In the genomic region with DNA sequence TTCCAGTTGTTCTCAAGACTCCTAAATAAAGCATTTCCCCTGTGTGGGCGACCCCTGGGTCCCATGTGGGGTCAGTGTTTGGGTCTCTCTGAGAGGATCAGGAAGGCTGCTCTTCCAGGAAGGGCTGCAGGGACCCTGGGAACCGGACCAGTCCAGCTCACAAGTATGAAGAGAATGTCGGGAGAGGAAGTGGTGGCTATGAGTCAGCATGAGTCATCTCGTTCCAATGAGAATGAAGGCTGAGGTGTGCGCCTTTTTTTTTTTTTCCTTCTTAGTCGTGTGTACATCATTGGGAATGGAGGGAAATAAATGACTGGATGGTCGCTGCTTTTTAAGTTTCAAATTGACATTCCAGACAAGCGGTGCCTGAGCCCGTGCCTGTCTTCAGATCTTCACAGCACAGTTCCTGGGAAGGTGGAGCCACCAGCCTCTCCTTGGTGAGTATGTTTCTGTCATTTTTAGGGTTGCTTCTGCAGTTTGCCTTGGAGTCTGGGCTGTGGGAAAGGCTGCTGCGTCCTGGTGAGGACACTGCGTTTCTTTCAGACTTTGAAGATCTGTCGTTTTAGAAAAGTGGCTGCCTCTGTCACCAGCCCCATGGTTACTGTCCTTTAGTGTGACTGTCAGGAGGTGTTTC, we compare ENCODE assay signal across 8 cellular contexts.
DNase-seq lines count a peak whose midpoint lies in the region; ATAC-seq, FAIRE-seq and TF ChIP-seq lines count a peak whose summit lies in the region.
"Not testable (repeated sequence)": the region's sequence is repeated elsewhere in the genome, so short reads cannot be mapped to it uniquely, and the experiment has no call there.

No MANE protein-coding gene starts in this region.

- peak overlapping the region; percentile 72 for H3K4me3 Mint-ChIP-seq in activated naive CD8-positive, alpha-beta T cell

- H3K27ac ChIP-seq in OCI-LY3 (ENCODE audit: low read length) (peak overlapping the region; percentile 68), fibroblast of lung (ENCODE audit: insufficient read depth, low read length) (peak overlapping the region; percentile 88), muscle layer of duodenum (ENCODE audit: low read length) (peak overlapping the region; percentile 67), thoracic aorta (peak overlapping the region; percentile 65 to 88)

- H2AFZ ChIP-seq in OCI-LY3 (ENCODE audit: low read depth, low read length); fibroblast of lung (ENCODE audit: low read length): not testable (repeated sequence)

- not testable (repeated sequence) for H3K36me3 Mint-ChIP-seq in activated naive CD8-positive, alpha-beta T cell

- not testable (repeated sequence) for TF ChIP-seq CTCF in OCI-LY3 (IDR thresholded peaks at IDR 0.05; ENCODE audit: low read depth, low read length); fibroblast of lung (conservative IDR thresholded peaks at IDR 0.05 in 1 of 2, IDR thresholded peaks at IDR 0.05 in 1 of 2; ENCODE audit: low read depth in 1 of 2, low read length in 2 of 2); thoracic aorta (IDR thresholded peaks at IDR 0.05)

- H3K79me2 ChIP-seq in OCI-LY3 (ENCODE audit: low read length) (peaks cover 17% of the 10 kb centered on the region), fibroblast of lung (ENCODE audit: control insufficient read depth, insufficient read depth, low read length) (peaks cover 22% of the 10 kb centered on the region)

- H3K4me1 Mint-ChIP-seq in activated naive CD8-positive, alpha-beta T cell (ENCODE audit: low read depth): peaks cover 12% of the 10 kb centered on the region

- H3K27ac Mint-ChIP-seq in activated naive CD8-positive, alpha-beta T cell: peak overlapping the region; percentile 46

- H3K9me3 Mint-ChIP-seq in activated naive CD8-positive, alpha-beta T cell (ENCODE audit: low read depth): not testable (repeated sequence)

- not testable (repeated sequence) for H4K20me1 ChIP-seq in OCI-LY3 (ENCODE audit: insufficient read depth, low read length); fibroblast of lung (ENCODE audit: control insufficient read depth, extremely low read depth, insufficient read depth, low read length)

- FAIRE-seq in G401.6 (lab: Jason Lieb, UNC): peak; percentile 97

- H3K27me3 ChIP-seq in OCI-LY3 (ENCODE audit: low read depth, low read length); fibroblast of lung (ENCODE audit: control insufficient read depth, insufficient read depth, low read length); muscle layer of duodenum (ENCODE audit: low read depth, low read length); thoracic aorta (replicated peaks; ENCODE audit: insufficient read depth): not testable (repeated sequence)

- H3K36me3 ChIP-seq in OCI-LY3 (replicated peaks; ENCODE audit: low read depth, low read length); fibroblast of lung (ENCODE audit: control insufficient read depth, insufficient read depth, low read length); muscle layer of duodenum (ENCODE audit: control insufficient read depth in 1 of 2, insufficient read depth in 2 of 2, low read length in 2 of 2); thoracic aorta: not testable (repeated sequence)

- peaks cover 15% of the 10 kb centered on the region; the same call in 1 of the 2 replicates for H3K4me1 ChIP-seq in OCI-LY3 (ENCODE audit: low read length)
- not testable (repeated sequence) for H3K4me1 ChIP-seq in fibroblast of lung (ENCODE audit: control insufficient read depth, extremely low read depth, insufficient read depth, low read length); muscle layer of duodenum (ENCODE audit: control insufficient read depth in 1 of 2, insufficient read depth in 2 of 2, low read length in 2 of 2)
- H3K4me1 ChIP-seq in thoracic aorta (ENCODE audit: control insufficient read depth in 1 of 2, low read depth in 2 of 2): peaks cover 13 to 22% of the 10 kb centered on the region in 2 donors

- peak overlapping the region; percentile 74 for H3K4me3 ChIP-seq in OCI-LY3 (ENCODE audit: low read length)
- H3K4me3 ChIP-seq in fibroblast of lung (replicated peaks in 1 of 4; ENCODE audit: control extremely low read depth in 1 of 4, insufficient read depth in 1 of 4, low read depth in 3 of 4, low read length in 4 of 4): peak overlapping the region; percentile 41 to 64 (median 52)
- not testable (repeated sequence) for H3K4me3 ChIP-seq in muscle layer of duodenum (ENCODE audit: low read depth in 1 of 2, low read length in 2 of 2)
- H3K4me3 ChIP-seq in thoracic aorta: peak overlapping the region; percentile 71

- not testable (repeated sequence) for H3K9me3 ChIP-seq in OCI-LY3 (ENCODE audit: insufficient read depth, low read length); fibroblast of lung (ENCODE audit: control insufficient read depth, insufficient read depth, low read depth, low read length); muscle layer of duodenum (ENCODE audit: control insufficient read depth in 1 of 2, low read length in 2 of 2); thoracic aorta

- ATAC-seq in GM21447 (IDR thresholded peaks at IDR 0.05; ENCODE audit: unreplicated experiment): peak; percentile 62
- peak; percentile 53 for ATAC-seq in HG03066 (IDR thresholded peaks at IDR 0.05; ENCODE audit: low read depth, unreplicated experiment)
- peak; percentile 84 for ATAC-seq in thoracic aorta (ENCODE audit: insufficient number of reproducible peaks, low FRiP score, low read depth)

- H3K4me2 ChIP-seq in OCI-LY3 (ENCODE audit: low read length): peak overlapping the region; percentile 61
- not testable (repeated sequence) for H3K4me2 ChIP-seq in fibroblast of lung (ENCODE audit: extremely low read depth, insufficient read depth, low read length)

- H3K27me3 Mint-ChIP-seq in activated naive CD8-positive, alpha-beta T cell: not testable (repeated sequence)

- DNase-seq in fibroblast of lung (ENCODE audit: low read depth in 2 of 2); thoracic aorta (ENCODE audit: low spot score): not testable (repeated sequence)

- H3K9ac ChIP-seq in OCI-LY3 (ENCODE audit: low read length) (peak overlapping the region; percentile 77), fibroblast of lung (ENCODE audit: insufficient read depth, low read length) (peak overlapping the region; percentile 63)
